27 cellular contexts compared by ENCODE assay signal in the genomic region with DNA sequence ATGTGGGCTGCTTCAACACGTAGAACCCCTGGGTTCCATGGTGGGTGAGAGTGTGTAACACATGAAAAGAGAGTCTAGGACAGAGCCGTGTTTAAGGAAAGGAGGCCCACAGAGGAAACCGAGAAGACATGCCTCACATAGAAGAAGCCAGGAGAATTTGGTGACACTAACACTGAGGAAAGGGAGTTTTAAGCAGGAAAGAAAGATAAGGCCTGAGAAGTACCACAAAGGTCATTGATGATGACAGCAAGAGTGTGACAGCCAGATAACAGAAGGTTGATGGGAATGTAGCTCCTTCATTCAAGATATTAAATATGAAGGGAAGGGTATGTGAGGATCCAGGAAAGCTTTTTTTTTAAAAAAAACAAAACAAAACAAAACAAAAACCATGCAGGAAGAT.
"Had no signal": no experiment of that assay in that cellular context is flagged by ENCODE, and none has a peak within 500 bp of the region (broad histone marks: within the 10 kb centered on the region; RNA-seq: fewer than 3 reads in every experiment).

No MANE protein-coding gene starts in this region.

- H3K4me1 ChIP-seq: pancreas, prostate gland, stomach, testis, transverse colon, upper lobe of left lung, vagina had no signal

- H3K27ac ChIP-seq: left ventricle myocardium inferior, pancreas, prostate gland, skin epidermis, stomach, testis, thyroid gland, transverse colon, upper lobe of left lung, vagina had no signal

- H3K27me3 Mint-ChIP-seq: naive thymus-derived CD8-positive, alpha-beta T cell had no signal

- H3K4me3 Mint-ChIP-seq: naive thymus-derived CD8-positive, alpha-beta T cell; nephron; neural crest cell; stimulated activated naive B cell treated with anti-CD40 and anti-IgM and Interleukin-4, amounts not matched to agents 10 μg/mL and 1 μg/mL and 100 μg/mL, for 72 hours had no signal

- ATAC-seq: mucosa of descending colon; naive thymus-derived CD8-positive, alpha-beta T cell; pancreas; right cardiac atrium; sciatic nerve; stimulated activated naive B cell treated with anti-CD40 and anti-IgM and Interleukin-4, amounts not matched to agents 10 μg/mL and 1 μg/mL and 100 μg/mL, for 72 hours; stimulated activated naive CD8-positive, alpha-beta T cell treated with anti-CD3 and anti-CD28 coated beads, Interleukin-15, Interleukin-2, amounts not matched to agents 100 U/mL and 50 U/mL, for 24 hours had no signal

- H3K9me3 ChIP-seq: pancreas, prostate gland, testis, thyroid gland, vagina had no signal

- DNase-seq: left ventricle myocardium inferior; midbrain; mucosa of descending colon; naive thymus-derived CD8-positive, alpha-beta T cell; nucleus accumbens; pancreas; posterior cingulate gyrus; retina; right cardiac atrium; stimulated activated CD4-positive, alpha-beta T cell treated with anti-CD3 and anti-CD28 coated beads, Interleukin-12 subunit alpha, Interleukin-12 subunit beta, amount 100 ng/mL, for 4 hours; stimulated activated CD4-positive, alpha-beta T cell treated with anti-CD3 and anti-CD28 coated beads, Interleukin-15, amount 100 ng/mL, for 24 hours; stimulated activated CD4-positive, alpha-beta T cell treated with anti-CD3 and anti-CD28 coated beads, Interleukin-2, amount 100 ng/mL, for 24 hours; stimulated activated CD4-positive, alpha-beta T cell treated with anti-CD3 and anti-CD28 coated beads, Interleukin-4, amount 100 ng/mL, for 1 hour; stimulated activated naive B cell treated with anti-CD40 and anti-IgM and Interleukin-4, amounts not matched to agents 10 μg/mL and 1 μg/mL and 100 μg/mL, for 72 hours; stimulated activated naive CD8-positive, alpha-beta T cell treated with anti-CD3 and anti-CD28 coated beads, Interleukin-15, Interleukin-2, amounts not matched to agents 100 U/mL and 50 U/mL, for 24 hours; stomach; testis; thyroid gland; transverse colon; upper lobe of left lung had no signal

- H3K27me3 ChIP-seq: pancreas, stomach, testis, thyroid gland, transverse colon, upper lobe of left lung, vagina had no signal

- H3K27ac Mint-ChIP-seq: stimulated activated naive B cell treated with anti-CD40 and anti-IgM and Interleukin-4, amounts not matched to agents 10 μg/mL and 1 μg/mL and 100 μg/mL, for 72 hours had no signal

- FAIRE-seq: pancreas had no signal

- H3K36me3 ChIP-seq: left ventricle myocardium inferior, pancreas, prostate gland, stomach, thyroid gland, transverse colon, upper lobe of left lung, vagina had no signal

- H3K4me3 ChIP-seq: left ventricle myocardium inferior, lung, mucosa of descending colon, pancreas, prostate gland, skin epidermis, stomach, testis, thyroid gland, transverse colon, upper lobe of left lung, vagina had no signal
